Comparison of ENCODE assay signal across 8 cellular contexts in the genomic region with DNA sequence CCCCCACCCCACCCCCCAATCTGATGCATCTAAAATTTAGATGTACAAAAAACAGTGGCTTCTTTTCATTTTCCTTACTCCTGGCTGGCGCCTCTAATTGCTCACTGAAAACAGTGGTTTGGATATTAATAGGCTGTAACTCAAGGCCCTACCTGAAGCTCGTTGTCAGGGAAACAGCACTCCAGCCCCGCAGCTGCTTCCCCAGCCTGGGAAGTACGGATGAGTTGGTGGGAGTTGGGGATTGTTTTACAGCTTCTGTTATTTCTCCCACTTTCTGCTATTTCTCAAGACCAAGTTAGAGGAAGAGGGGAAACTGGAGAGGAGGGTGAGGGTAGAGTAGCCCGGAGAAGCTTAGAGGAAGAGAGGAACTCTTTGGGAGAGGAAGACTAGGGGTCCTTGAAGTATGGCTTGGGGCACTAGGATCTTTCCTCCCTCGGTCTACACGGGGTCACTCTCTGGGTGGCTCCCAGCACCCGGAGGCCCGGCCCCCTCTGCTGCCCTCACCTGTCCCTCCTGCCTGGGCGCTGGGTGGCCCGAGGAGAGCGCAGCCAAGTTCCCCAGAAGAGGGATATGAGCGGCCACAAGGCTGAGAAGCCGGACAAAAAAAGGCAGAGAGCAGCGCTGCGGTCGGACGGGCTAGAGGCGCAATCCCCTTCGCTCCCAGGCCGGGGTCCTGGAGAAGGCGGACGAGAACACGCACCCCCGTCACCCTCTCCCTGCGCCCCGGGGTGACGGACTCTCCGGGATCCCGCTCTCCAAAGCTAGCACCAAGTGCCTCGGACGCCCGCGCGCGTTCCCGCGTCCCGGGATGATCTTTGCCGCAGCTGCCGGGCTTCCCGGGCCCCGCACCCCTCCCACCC.
DNase-seq lines count a peak whose midpoint lies in the region; ATAC-seq lines count a peak whose summit lies in the region.

No MANE protein-coding gene starts in this region.

- peaks cover 4 to 8% of the 10 kb centered on the region in 2 donors for H3K4me1 Mint-ChIP-seq in effector memory CD8-positive, alpha-beta T cell (ENCODE audit: low read depth in 2 of 2)

- H3K27me3 ChIP-seq in neuron (ENCODE audit: insufficient read depth, low read length), result peaks cover 80% of the 10 kb centered on the region

- H3K4me3 ChIP-seq in neuron (ENCODE audit: low read length), result peak overlapping the region; percentile 50

- peaks cover 14% of the 10 kb centered on the region for H3K4me1 ChIP-seq in neuron (ENCODE audit: insufficient read depth, low read length)

- no peaks in the 10 kb centered on the region for H3K9me3 Mint-ChIP-seq in effector memory CD8-positive, alpha-beta T cell

- no peak for ATAC-seq in effector memory CD8-positive, alpha-beta T cell (replicated peaks)
- ATAC-seq in GM21528 (IDR thresholded peaks at IDR 0.05; ENCODE audit: low FRiP score, unreplicated experiment), result no peak

- no peaks in the 10 kb centered on the region for H3K36me3 Mint-ChIP-seq in effector memory CD8-positive, alpha-beta T cell (ENCODE audit: insufficient read depth)

- no peak overlapping the region for H3K27ac Mint-ChIP-seq in effector memory CD8-positive, alpha-beta T cell

- no peak overlapping the region for H2AFZ ChIP-seq in neuron (ENCODE audit: low read depth, low read length)

- no peaks in the 10 kb centered on the region for H3K9me3 ChIP-seq in neuron (ENCODE audit: low read length)

- peaks cover 62 to 73% of the 10 kb centered on the region in 2 donors for H3K27me3 Mint-ChIP-seq in effector memory CD8-positive, alpha-beta T cell

- peak; percentile 29 to 38 for DNase-seq in SHP77 (lab: John Stamatoyannopoulos, UW)
- no peak for DNase-seq in SHP77 treated with DMSO at 0.1 percent for 48 hours (lab: John Stamatoyannopoulos, UW)
- peak; percentile 31 for DNase-seq in NCI-H524 treated with DMSO at 0.1 percent for 48 hours (lab: John Stamatoyannopoulos, UW)
- DNase-seq in effector memory CD8-positive, alpha-beta T cell, result no peak
- DNase-seq in stimulated activated CD4-positive, alpha-beta T cell treated with anti-CD3 and anti-CD28 coated beads, Interleukin-12 subunit alpha, Interleukin-12 subunit beta, amount 100 ng/mL, for 4 hours, result no peak
- no peak for DNase-seq in central memory CD4-positive, alpha-beta T cell

- H3K36me3 ChIP-seq in neuron (ENCODE audit: insufficient read depth, low read length), result no peaks in the 10 kb centered on the region

- peak overlapping the region; percentile 59 to 87 for H3K4me3 Mint-ChIP-seq in effector memory CD8-positive, alpha-beta T cell

Comparison
In these comparisons a context has a peak if more than half of its experiments do, and no peak if none do; other contexts are left out.
1. DNase-seq: peak in SHP77 (2 of 2) and NCI-H524 treated with DMSO at 0.1 percent for 48 hours (single experiment); none in SHP77 treated with DMSO at 0.1 percent for 48 hours (single experiment), effector memory CD8-positive, alpha-beta T cell (0 of 3), stimulated activated CD4-positive, alpha-beta T cell treated with anti-CD3 and anti-CD28 coated beads, Interleukin-12 subunit alpha, Interleukin-12 subunit beta, amount 100 ng/mL, for 4 hours (single experiment) and central memory CD4-positive, alpha-beta T cell (single experiment).